In the genomic region with DNA sequence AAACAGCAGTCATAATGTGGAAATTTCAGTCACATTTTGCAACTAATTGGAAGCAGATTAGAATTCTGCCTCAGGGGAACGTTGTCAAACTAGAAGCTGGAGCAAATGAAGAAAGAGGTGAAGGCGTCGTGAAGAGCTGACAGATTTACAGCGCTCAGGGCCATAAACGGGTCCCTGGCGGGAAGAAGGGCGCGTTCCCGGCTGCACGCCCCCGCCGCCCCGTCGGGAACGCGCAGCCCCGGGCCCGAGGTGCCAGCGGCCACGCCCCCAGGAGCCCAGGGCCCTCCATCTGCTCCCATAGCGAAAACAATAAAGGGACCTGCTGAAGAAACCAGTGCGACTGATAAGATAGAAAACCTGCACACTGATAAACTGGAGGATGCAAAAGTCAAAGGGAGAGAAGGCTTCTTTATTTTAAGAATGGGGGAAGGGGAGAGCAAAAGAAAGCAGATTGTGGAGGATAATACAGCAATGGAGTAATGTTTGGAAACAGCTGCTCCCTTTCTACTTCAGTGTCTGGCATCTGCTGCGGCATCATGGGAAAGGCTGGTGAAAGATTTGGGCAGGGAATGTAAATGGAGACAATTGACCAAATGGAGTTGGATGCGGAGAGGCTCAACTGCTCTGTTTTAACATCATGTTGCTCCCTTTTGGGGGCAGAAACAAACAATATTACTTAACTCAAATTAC, we compare ENCODE assay signal across 1 cellular context.
TF ChIP-seq lines count a peak whose summit lies in the region.

No MANE protein-coding gene starts in this region.

TF ChIP-seq in HepG2, 621 proteins besides CTCF, POLR2A, EP300 and RAD21:
- TF ChIP-seq IKZF1 (IDR thresholded peaks at IDR 0.05): no peak
- no peak for TF ChIP-seq ZFP1 (CRISPR knock-in tag; IDR thresholded peaks at IDR 0.05)
- no peak for TF ChIP-seq CBX5 (CRISPR knock-in tag; IDR thresholded peaks at IDR 0.05; ENCODE audit: borderline replicate concordance)
- TF ChIP-seq DNMT3B (CRISPR knock-in tag; conservative IDR thresholded peaks at IDR 0.05): no peak
- TF ChIP-seq, protein P1, sequence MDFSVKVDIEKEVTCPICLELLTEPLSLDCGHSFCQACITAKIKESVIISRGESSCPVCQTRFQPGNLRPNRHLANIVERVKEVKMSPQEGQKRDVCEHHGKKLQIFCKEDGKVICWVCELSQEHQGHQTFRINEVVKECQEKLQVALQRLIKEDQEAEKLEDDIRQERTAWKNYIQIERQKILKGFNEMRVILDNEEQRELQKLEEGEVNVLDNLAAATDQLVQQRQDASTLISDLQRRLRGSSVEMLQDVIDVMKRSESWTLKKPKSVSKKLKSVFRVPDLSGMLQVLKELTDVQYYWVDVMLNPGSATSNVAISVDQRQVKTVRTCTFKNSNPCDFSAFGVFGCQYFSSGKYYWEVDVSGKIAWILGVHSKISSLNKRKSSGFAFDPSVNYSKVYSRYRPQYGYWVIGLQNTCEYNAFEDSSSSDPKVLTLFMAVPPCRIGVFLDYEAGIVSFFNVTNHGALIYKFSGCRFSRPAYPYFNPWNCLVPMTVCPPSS (IDR thresholded peaks at IDR 0.05): no peak
- TF ChIP-seq RARG (CRISPR knock-in tag; IDR thresholded peaks at IDR 0.05; ENCODE audit: low read depth): no peak
- TF ChIP-seq ZNF329 (CRISPR knock-in tag; IDR thresholded peaks at IDR 0.05; ENCODE audit: low read depth): no peak
- no peak for TF ChIP-seq PTBP1 (IDR thresholded peaks at IDR 0.05; ENCODE audit: low read depth, low read length, poor library complexity, severe bottlenecking)
- no peak for TF ChIP-seq PHF21A (CRISPR knock-in tag; IDR thresholded peaks at IDR 0.05)
- TF ChIP-seq, protein P2, sequence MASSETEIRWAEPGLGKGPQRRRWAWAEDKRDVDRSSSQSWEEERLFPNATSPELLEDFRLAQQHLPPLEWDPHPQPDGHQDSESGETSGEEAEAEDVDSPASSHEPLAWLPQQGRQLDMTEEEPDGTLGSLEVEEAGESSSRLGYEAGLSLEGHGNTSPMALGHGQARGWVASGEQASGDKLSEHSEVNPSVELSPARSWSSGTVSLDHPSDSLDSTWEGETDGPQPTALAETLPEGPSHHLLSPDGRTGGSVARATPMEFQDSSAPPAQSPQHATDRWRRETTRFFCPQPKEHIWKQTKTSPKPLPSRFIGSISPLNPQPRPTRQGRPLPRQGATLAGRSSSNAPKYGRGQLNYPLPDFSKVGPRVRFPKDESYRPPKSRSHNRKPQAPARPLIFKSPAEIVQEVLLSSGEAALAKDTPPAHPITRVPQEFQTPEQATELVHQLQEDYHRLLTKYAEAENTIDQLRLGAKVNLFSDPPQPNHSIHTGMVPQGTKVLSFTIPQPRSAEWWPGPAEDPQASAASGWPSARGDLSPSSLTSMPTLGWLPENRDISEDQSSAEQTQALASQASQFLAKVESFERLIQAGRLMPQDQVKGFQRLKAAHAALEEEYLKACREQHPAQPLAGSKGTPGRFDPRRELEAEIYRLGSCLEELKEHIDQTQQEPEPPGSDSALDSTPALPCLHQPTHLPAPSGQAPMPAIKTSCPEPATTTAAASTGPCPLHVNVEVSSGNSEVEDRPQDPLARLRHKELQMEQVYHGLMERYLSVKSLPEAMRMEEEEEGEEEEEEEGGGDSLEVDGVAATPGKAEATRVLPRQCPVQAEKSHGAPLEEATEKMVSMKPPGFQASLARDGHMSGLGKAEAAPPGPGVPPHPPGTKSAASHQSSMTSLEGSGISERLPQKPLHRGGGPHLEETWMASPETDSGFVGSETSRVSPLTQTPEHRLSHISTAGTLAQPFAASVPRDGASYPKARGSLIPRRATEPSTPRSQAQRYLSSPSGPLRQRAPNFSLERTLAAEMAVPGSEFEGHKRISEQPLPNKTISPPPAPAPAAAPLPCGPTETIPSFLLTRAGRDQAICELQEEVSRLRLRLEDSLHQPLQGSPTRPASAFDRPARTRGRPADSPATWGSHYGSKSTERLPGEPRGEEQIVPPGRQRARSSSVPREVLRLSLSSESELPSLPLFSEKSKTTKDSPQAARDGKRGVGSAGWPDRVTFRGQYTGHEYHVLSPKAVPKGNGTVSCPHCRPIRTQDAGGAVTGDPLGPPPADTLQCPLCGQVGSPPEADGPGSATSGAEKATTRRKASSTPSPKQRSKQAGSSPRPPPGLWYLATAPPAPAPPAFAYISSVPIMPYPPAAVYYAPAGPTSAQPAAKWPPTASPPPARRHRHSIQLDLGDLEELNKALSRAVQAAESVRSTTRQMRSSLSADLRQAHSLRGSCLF (CRISPR knock-in tag; IDR thresholded peaks at IDR 0.05; ENCODE audit: borderline replicate concordance): no peak
- TF ChIP-seq NR2F1 (CRISPR knock-in tag; IDR thresholded peaks at IDR 0.05): no peak
- no peak for TF ChIP-seq FOXK2 (IDR thresholded peaks at IDR 0.05)
- TF ChIP-seq, protein P3, sequence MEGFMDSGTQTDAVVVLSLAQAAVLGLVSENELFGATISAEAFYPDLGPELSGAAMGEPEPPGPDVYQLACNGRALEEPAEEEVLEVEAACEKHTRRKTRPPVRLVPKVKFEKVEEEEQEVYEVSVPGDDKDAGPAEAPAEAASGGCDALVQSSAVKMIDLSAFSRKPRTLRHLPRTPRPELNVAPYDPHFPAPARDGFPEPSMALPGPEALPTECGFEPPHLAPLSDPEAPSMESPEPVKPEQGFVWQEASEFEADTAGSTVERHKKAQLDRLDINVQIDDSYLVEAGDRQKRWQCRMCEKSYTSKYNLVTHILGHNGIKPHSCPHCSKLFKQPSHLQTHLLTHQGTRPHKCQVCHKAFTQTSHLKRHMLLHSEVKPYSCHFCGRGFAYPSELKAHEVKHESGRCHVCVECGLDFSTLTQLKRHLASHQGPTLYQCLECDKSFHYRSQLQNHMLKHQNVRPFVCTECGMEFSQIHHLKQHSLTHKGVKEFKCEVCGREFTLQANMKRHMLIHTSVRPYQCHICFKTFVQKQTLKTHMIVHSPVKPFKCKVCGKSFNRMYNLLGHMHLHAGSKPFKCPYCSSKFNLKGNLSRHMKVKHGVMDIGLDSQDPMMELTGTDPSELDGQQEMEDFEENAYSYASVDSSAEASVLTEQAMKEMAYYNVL (CRISPR knock-in tag; IDR thresholded peaks at IDR 0.05; ENCODE audit: borderline replicate concordance): no peak
- TF ChIP-seq NR2F2 (IDR thresholded peaks at IDR 0.05; ENCODE audit: borderline replicate concordance, low read depth): no peak
- TF ChIP-seq IKZF4 (CRISPR knock-in tag; IDR thresholded peaks at IDR 0.05; ENCODE audit: borderline replicate concordance, low read depth, not compliant biosample characterization): no peak
- TF ChIP-seq, protein P4, sequence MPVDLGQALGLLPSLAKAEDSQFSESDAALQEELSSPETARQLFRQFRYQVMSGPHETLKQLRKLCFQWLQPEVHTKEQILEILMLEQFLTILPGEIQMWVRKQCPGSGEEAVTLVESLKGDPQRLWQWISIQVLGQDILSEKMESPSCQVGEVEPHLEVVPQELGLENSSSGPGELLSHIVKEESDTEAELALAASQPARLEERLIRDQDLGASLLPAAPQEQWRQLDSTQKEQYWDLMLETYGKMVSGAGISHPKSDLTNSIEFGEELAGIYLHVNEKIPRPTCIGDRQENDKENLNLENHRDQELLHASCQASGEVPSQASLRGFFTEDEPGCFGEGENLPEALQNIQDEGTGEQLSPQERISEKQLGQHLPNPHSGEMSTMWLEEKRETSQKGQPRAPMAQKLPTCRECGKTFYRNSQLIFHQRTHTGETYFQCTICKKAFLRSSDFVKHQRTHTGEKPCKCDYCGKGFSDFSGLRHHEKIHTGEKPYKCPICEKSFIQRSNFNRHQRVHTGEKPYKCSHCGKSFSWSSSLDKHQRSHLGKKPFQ (CRISPR knock-in tag; IDR thresholded peaks at IDR 0.05; ENCODE audit: insufficient replicate concordance): no peak
- TF ChIP-seq, protein P5, sequence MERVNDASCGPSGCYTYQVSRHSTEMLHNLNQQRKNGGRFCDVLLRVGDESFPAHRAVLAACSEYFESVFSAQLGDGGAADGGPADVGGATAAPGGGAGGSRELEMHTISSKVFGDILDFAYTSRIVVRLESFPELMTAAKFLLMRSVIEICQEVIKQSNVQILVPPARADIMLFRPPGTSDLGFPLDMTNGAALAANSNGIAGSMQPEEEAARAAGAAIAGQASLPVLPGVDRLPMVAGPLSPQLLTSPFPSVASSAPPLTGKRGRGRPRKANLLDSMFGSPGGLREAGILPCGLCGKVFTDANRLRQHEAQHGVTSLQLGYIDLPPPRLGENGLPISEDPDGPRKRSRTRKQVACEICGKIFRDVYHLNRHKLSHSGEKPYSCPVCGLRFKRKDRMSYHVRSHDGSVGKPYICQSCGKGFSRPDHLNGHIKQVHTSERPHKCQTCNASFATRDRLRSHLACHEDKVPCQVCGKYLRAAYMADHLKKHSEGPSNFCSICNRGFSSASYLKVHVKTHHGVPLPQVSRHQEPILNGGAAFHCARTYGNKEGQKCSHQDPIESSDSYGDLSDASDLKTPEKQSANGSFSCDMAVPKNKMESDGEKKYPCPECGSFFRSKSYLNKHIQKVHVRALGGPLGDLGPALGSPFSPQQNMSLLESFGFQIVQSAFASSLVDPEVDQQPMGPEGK (CRISPR knock-in tag; IDR thresholded peaks at IDR 0.05): no peak
- TF ChIP-seq ZNF224 (CRISPR knock-in tag; IDR thresholded peaks at IDR 0.05): no peak
